ENCODE assay signal across 33 cellular contexts in genomic region chr10:118583611-118584010, GRCh38. TPM values are rescaled to one million over a fixed set of nuclear protein-coding genes. Genes with fewer than 3 reads are reported as not detected.
"Had no signal": no experiment of that assay in that cellular context is flagged by ENCODE, and none has a peak within 500 bp of the region (broad histone marks: within the 10 kb centered on the region; RNA-seq: fewer than 3 reads in every experiment).

No MANE protein-coding gene starts in this region.

- H3K9me3 Mint-ChIP-seq: activated CD4-positive, alpha-beta T cell treated with anti-CD3 and anti-CD28 coated beads, Interleukin-2, amount 10 ng/mL, durations not matched to agents 7 days and 5 days; activated naive CD8-positive, alpha-beta T cell treated with anti-CD3 and anti-CD28 coated beads for 36 hours; central memory CD8-positive, alpha-beta T cell; T-helper 1 cell treated with Interleukin-12 subunit alpha and Interleukin-12 subunit beta and Interleukin-4 antibody, amounts not matched to agents 30 μg/mL and 1 μg/mL, for 36 hours; T-helper 2 cell treated with Interferon-gamma antibody and Interleukin-4, amounts not matched to agents 5 μg/mL and 100 μg/mL, for 36 hours had no signal

- ATAC-seq: activated CD4-positive, alpha-beta T cell treated with anti-CD3 and anti-CD28 coated beads for 36 hours; activated CD4-positive, CD25-positive, alpha-beta regulatory T cell treated with anti-CD3 and anti-CD28 coated beads, Interleukin-2, amount 50 U/mL, for 24 hours; activated CD8-positive, alpha-beta T cell treated with anti-CD3 and anti-CD28 coated beads, Interleukin-2, amount 10 ng/mL, durations not matched to agents 7 days and 5 days; Panc1; WTC11 had no signal

- H3K4me1 Mint-ChIP-seq: activated CD4-positive, alpha-beta T cell treated with anti-CD3 and anti-CD28 coated beads for 36 hours; activated CD4-positive, alpha-beta T cell treated with anti-CD3 and anti-CD28 coated beads, Interleukin-2, amount 10 ng/mL, durations not matched to agents 7 days and 5 days; activated naive CD8-positive, alpha-beta T cell treated with anti-CD3 and anti-CD28 coated beads for 36 hours; central memory CD8-positive, alpha-beta T cell had no signal

- H3K9me3 ChIP-seq: SJSA1, SK-N-SH had no signal

- H3K36me3 ChIP-seq: brain microvascular endothelial cell, cardiac muscle cell, SJSA1 had no signal

- H3K36me3 Mint-ChIP-seq: activated naive CD8-positive, alpha-beta T cell treated with anti-CD3 and anti-CD28 coated beads for 36 hours; WTC11 had no signal

- H3K9ac ChIP-seq: SK-N-SH had no signal

- H3K4me3 ChIP-seq: cardiac muscle cell, SJSA1 had no signal

- H3K27me3 Mint-ChIP-seq: activated CD4-positive, alpha-beta T cell treated with anti-CD3 and anti-CD28 coated beads for 36 hours; activated naive CD8-positive, alpha-beta T cell treated with anti-CD3 and anti-CD28 coated beads for 36 hours had no signal

- DNase-seq: activated CD4-positive, alpha-beta T cell treated with anti-CD3 and anti-CD28 coated beads for 36 hours; activated CD4-positive, alpha-beta T cell treated with anti-CD3 and anti-CD28 coated beads, Interleukin-2, amount 10 ng/mL, durations not matched to agents 7 days and 5 days; activated CD4-positive, alpha-beta T cell treated with anti-CD3 and anti-CD28 coated beads, Interleukin-2, amount 50 U/mL, for 48 hours; activated CD8-positive, alpha-beta memory T cell treated with anti-CD3 and anti-CD28 coated beads, Interleukin-2, amount 50 U/mL, for 4 hours; activated CD8-positive, alpha-beta T cell treated with anti-CD3 and anti-CD28 coated beads, Interleukin-2, amount 10 ng/mL, durations not matched to agents 7 days and 5 days; activated effector memory CD4-positive, alpha-beta T cell treated with Interleukin-2 at 50 U/mL for 16 hours; activated naive CD4-positive, alpha-beta T cell treated with anti-CD3 and anti-CD28 coated beads, Interleukin-2, amount 50 U/mL, for 16 hours; activated naive CD8-positive, alpha-beta T cell treated with anti-CD3 and anti-CD28 coated beads for 36 hours; activated T-cell treated with anti-CD3 and anti-CD28 coated beads, Interleukin-2, amount 50 U/mL, for 48 hours; amniotic stem cell; aorta; brain microvascular endothelial cell; Karpas-422; NCI-H1048; NCI-H1105 treated with DMSO at 0.1 percent for 48 hours; NCI-H1436; NCI-H1694; NCI-H1930; NCI-H345; NCI-H524 treated with DMSO at 0.1 percent for 48 hours; SHP77 treated with DMSO at 0.1 percent for 48 hours; SK-N-SH had no signal

- H3K27ac ChIP-seq: brain microvascular endothelial cell, cardiac muscle cell, SJSA1 had no signal

- H3K27ac Mint-ChIP-seq: activated CD4-positive, alpha-beta T cell treated with anti-CD3 and anti-CD28 coated beads for 36 hours; activated CD4-positive, alpha-beta T cell treated with anti-CD3 and anti-CD28 coated beads, Interleukin-2, amount 10 ng/mL, durations not matched to agents 7 days and 5 days; activated CD8-positive, alpha-beta T cell treated with anti-CD3 and anti-CD28 coated beads, Interleukin-2, amount 10 ng/mL, durations not matched to agents 7 days and 5 days; activated naive CD8-positive, alpha-beta T cell treated with anti-CD3 and anti-CD28 coated beads for 36 hours; T-helper 1 cell treated with Interleukin-12 subunit alpha and Interleukin-12 subunit beta and Interleukin-4 antibody, amounts not matched to agents 30 μg/mL and 1 μg/mL, for 36 hours; T-helper 2 cell treated with Interferon-gamma antibody and Interleukin-4, amounts not matched to agents 5 μg/mL and 100 μg/mL, for 36 hours; WTC11 had no signal

- H3K9me2 ChIP-seq: SK-N-SH had no signal

- H3K4me3 Mint-ChIP-seq: activated CD4-positive, alpha-beta T cell treated with anti-CD3 and anti-CD28 coated beads for 36 hours; activated CD4-positive, alpha-beta T cell treated with anti-CD3 and anti-CD28 coated beads, Interleukin-2, amount 10 ng/mL, durations not matched to agents 7 days and 5 days; activated CD8-positive, alpha-beta T cell treated with anti-CD3 and anti-CD28 coated beads, Interleukin-2, amount 10 ng/mL, durations not matched to agents 7 days and 5 days; activated naive CD8-positive, alpha-beta T cell treated with anti-CD3 and anti-CD28 coated beads for 36 hours; central memory CD8-positive, alpha-beta T cell; T-helper 1 cell treated with Interleukin-12 subunit alpha and Interleukin-12 subunit beta and Interleukin-4 antibody, amounts not matched to agents 30 μg/mL and 1 μg/mL, for 36 hours; T-helper 2 cell treated with Interferon-gamma antibody and Interleukin-4, amounts not matched to agents 5 μg/mL and 100 μg/mL, for 36 hours; WTC11 had no signal

RNA-seq across cellular contexts. Expression of gene PRLHR, which starts 11.8 kb away (rescaled TPM):
- total RNA-seq: activated CD4-positive, alpha-beta T cell treated with anti-CD3 and anti-CD28 coated beads for 36 hours; activated CD4-positive, alpha-beta T cell treated with anti-CD3 and anti-CD28 coated beads, Interleukin-2, amount 10 ng/mL, durations not matched to agents 7 days and 5 days; activated CD8-positive, alpha-beta T cell treated with anti-CD3 and anti-CD28 coated beads, Interleukin-2, amount 10 ng/mL, durations not matched to agents 7 days and 5 days; activated naive CD8-positive, alpha-beta T cell treated with anti-CD3 and anti-CD28 coated beads for 36 hours; aorta; cardiac muscle cell; MCF 10A; NCI-H460; RPMI7951; SJSA1; WTC11 had no signal
